11 cellular contexts compared by ENCODE assay signal in the genomic region with DNA sequence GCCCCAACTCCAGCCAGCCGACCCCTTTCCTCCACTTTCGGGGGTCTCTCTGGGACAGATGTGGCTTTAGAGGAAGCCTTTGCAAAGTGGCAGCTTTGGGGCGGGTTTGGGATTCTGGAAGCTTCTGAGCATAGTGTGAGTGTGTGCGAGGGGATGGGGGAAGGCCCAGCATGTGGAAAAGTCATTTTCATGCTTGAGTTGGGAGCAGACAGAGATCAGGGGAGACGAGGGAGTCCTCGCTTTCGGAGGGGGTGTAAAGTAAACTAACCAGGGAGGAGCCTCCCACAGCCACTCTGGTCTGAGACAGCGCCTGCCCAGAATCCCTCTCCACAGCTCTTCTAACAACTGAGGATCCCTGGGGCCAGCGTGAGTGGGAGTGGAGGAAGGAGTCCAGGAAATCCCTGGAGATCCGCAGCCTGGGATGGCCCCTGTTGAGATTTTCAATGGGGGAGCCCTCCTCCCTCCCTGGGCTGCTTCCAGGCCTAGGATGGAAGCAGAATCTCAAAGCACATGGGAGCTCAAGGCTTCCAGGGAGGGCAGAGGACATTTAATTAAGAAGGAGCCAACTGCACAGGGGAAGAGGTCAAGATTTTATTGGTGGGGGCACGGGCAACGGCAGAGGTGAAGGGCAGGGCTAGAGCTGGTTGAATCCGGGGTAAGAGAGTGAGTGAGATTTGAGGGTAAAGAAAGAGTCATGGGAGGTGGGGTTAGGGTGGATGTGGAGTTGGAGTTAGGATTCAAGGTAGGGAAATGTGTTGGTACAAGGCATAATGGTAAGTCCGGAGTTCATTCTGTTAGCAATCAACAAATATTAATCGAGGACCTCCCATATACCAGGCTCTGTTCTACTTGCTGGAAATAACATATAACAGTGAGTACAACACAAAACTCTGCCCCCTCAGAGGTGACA.
DNase-seq lines count a peak whose midpoint lies in the region; ATAC-seq and TF ChIP-seq lines count a peak whose summit lies in the region.
"Had no signal": no experiment of that assay in that cellular context is flagged by ENCODE, and none has a peak within 500 bp of the region (broad histone marks: within the 10 kb centered on the region; RNA-seq: fewer than 3 reads in every experiment).

No MANE protein-coding gene starts in this region.

- H3K4me3 ChIP-seq in fibroblast of villous mesenchyme (ENCODE audit: low read depth, low read length): no peak overlapping the region
- peak overlapping the region; percentile 65 for H3K4me3 ChIP-seq in thoracic aorta

- H3K4me1 Mint-ChIP-seq in nephron: peaks cover 53% of the 10 kb centered on the region

- TF ChIP-seq CTCF in fibroblast of villous mesenchyme (IDR thresholded peaks at IDR 0.05; ENCODE audit: insufficient read depth, low read depth, low read length) (no peak), nephron (IDR thresholded peaks at IDR 0.05; ENCODE audit: unreplicated experiment in 3 of 3) (no peak), thoracic aorta (IDR thresholded peaks at IDR 0.05) (no peak)

- H3K27me3 Mint-ChIP-seq in nephron (ENCODE audit: low read depth): peaks cover 44% of the 10 kb centered on the region

- H3K36me3 ChIP-seq in thoracic aorta: no peaks in the 10 kb centered on the region

- no peaks in the 10 kb centered on the region for H3K9me3 Mint-ChIP-seq in nephron

- H3K27ac Mint-ChIP-seq in nephron: peak overlapping the region; percentile 87 to 95 (median 91)

- DNase-seq in fibroblast of villous mesenchyme (ENCODE audit: low read depth) (peak; percentile 38), thoracic aorta (ENCODE audit: low spot score) (no peak), pons (ENCODE audit: low spot score) (no peak)
- DNase-seq: effector memory CD4-positive, alpha-beta T cell; stimulated activated CD4-positive, alpha-beta T cell treated with anti-CD3 and anti-CD28 coated beads, Interleukin-15, amount 100 ng/mL, for 24 hours had no signal

- H3K27me3 ChIP-seq in thoracic aorta (replicated peaks; ENCODE audit: insufficient read depth): no peaks in the 10 kb centered on the region

- H3K36me3 Mint-ChIP-seq in nephron (ENCODE audit: low read depth): no peaks in the 10 kb centered on the region

- peak overlapping the region; percentile 39 to 55 (median 52) for H3K4me3 Mint-ChIP-seq in nephron

- ATAC-seq in thoracic aorta (ENCODE audit: insufficient number of reproducible peaks, low FRiP score, low read depth): no peak
- no peak for ATAC-seq in HG03175 (IDR thresholded peaks at IDR 0.05; ENCODE audit: unreplicated experiment)
- no peak for ATAC-seq in GM19035 (IDR thresholded peaks at IDR 0.05; ENCODE audit: unreplicated experiment)
- no peak for ATAC-seq in HG03378 (IDR thresholded peaks at IDR 0.05; ENCODE audit: unreplicated experiment)

- TF ChIP-seq RAD21 in Ishikawa (IDR thresholded peaks at IDR 0.05; ENCODE audit: low read depth): no peak

- H3K4me1 ChIP-seq in thoracic aorta (ENCODE audit: control insufficient read depth in 1 of 2, low read depth in 2 of 2): peaks cover 7 to 15% of the 10 kb centered on the region in 2 donors

- no peaks in the 10 kb centered on the region for H3K9me3 ChIP-seq in thoracic aorta

- TF ChIP-seq EP300 in Ishikawa (IDR thresholded peaks at IDR 0.05; ENCODE audit: borderline replicate concordance): no peak

- H3K27ac ChIP-seq in thoracic aorta: no peak overlapping the region
- H3K27ac ChIP-seq: C4-2B had no signal

TF ChIP-seq in Ishikawa, 13 proteins besides CTCF, POLR2A, EP300 and RAD21:
- TF ChIP-seq, protein P1, sequence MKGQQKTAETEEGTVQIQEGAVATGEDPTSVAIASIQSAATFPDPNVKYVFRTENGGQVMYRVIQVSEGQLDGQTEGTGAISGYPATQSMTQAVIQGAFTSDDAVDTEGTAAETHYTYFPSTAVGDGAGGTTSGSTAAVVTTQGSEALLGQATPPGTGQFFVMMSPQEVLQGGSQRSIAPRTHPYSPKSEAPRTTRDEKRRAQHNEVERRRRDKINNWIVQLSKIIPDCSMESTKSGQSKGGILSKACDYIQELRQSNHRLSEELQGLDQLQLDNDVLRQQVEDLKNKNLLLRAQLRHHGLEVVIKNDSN (IDR thresholded peaks at IDR 0.05): no peak
- TF ChIP-seq CEBPB (IDR thresholded peaks at IDR 0.05) (no peak), TAF1 (IDR thresholded peaks at IDR 0.05; ENCODE audit: low read depth) (no peak), ZBTB7A (IDR thresholded peaks at IDR 0.05; ENCODE audit: low read depth) (no peak; the same call in 1 of the 2 replicates)
- TF ChIP-seq, protein P2, sequence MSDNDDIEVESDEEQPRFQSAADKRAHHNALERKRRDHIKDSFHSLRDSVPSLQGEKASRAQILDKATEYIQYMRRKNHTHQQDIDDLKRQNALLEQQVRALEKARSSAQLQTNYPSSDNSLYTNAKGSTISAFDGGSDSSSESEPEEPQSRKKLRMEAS (IDR thresholded peaks at IDR 0.05): 0 out of 2 replicates have a peak, but pooled peaks have one; percentile 24
